In the genomic region with DNA sequence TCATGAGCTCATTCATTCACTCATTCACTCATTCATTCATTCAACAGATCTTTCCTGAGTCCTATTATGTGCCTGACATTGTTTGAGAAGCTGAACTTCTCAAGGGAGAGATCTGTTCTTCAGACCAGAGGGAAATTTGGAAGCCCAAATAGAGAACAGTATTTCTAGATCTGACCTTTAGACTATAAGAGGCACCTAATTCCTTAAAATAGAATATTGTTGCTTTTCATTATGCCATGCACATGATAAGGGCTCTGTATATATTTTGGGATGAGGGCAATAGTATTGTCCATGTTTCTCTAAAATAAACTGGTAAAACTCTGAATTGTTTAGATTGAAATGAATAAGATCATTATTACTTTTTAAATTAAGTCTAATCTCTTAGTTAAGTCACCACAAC, we compare ENCODE assay signal across 9 cellular contexts.
"Had no signal": no experiment of that assay in that cellular context is flagged by ENCODE, and none has a peak within 500 bp of the region (broad histone marks: within the 10 kb centered on the region; RNA-seq: fewer than 3 reads in every experiment).

No MANE protein-coding gene starts in this region.

- H3K36me3 ChIP-seq: HAP-1 had no signal

- DNase-seq: GM23248, GOT3, H7, H9, HCEC 1CT, HFFc6 had no signal

- H3K4me1 ChIP-seq: HAP-1 had no signal

- ATAC-seq: GM23338, HCT116 had no signal

- H3K9me3 ChIP-seq: HAP-1 had no signal

- H3K4me3 ChIP-seq: GM23248, GM23338, HAP-1 had no signal
